Comparison of ENCODE assay signal across 11 cellular contexts in genomic region chr9:6716766-6717165, GRCh38. TPM values are rescaled to one million over a fixed set of nuclear protein-coding genes. Genes with fewer than 3 reads are reported as not detected.
DNase-seq lines count a peak whose midpoint lies in the region; ATAC-seq and TF ChIP-seq lines count a peak whose summit lies in the region.
"Had no signal": no experiment of that assay in that cellular context is flagged by ENCODE, and none has a peak within 500 bp of the region (broad histone marks: within the 10 kb centered on the region; RNA-seq: fewer than 3 reads in every experiment).

No MANE protein-coding gene starts in this region.

- TF ChIP-seq CTCF in heart right ventricle (IDR thresholded peaks at IDR 0.05): no peak

- H3K27me3 ChIP-seq in heart right ventricle (no peaks in the 10 kb centered on the region), thymus (ENCODE audit: control insufficient read depth, insufficient read depth) (no peaks in the 10 kb centered on the region)

- peaks cover 6% of the 10 kb centered on the region for H3K4me1 Mint-ChIP-seq in T-helper 2 cell treated with Interferon-gamma antibody and Interleukin-4, amounts not matched to agents 5 μg/mL and 100 μg/mL, for 36 hours (ENCODE audit: low read depth)
- H3K4me1 Mint-ChIP-seq: nephron had no signal

- peak overlapping the region; percentile 91 for H3K27ac Mint-ChIP-seq in T-helper 2 cell treated with Interferon-gamma antibody and Interleukin-4, amounts not matched to agents 5 μg/mL and 100 μg/mL, for 36 hours
- H3K27ac Mint-ChIP-seq: nephron had no signal

- DNase-seq in Right ventricle myocardium superior (peak; percentile 3), heart right ventricle (no peak), left colon (peak in 1 of 2 donors; percentile 19), NCI-H1092 treated with DMSO at 0.1 percent for 48 hours (lab: John Stamatoyannopoulos, UW) (no peak), NCI-H2107 treated with DMSO at 0.1 percent for 48 hours (lab: John Stamatoyannopoulos, UW; ENCODE audit: unreplicated experiment) (no peak), NCI-H187 (lab: John Stamatoyannopoulos, UW) (no peak)
- DNase-seq in T-helper 2 cell treated with Interferon-gamma antibody and Interleukin-4, amounts not matched to agents 5 μg/mL and 100 μg/mL, for 36 hours (ENCODE audit: low spot score): no peak
- DNase-seq: MV-4-11 had no signal

- H3K27ac ChIP-seq in heart right ventricle (no peak overlapping the region), thymus (ENCODE audit: low read depth) (peak overlapping the region; percentile 73)
- H3K27ac ChIP-seq: SK-N-MC had no signal

- ATAC-seq in Right ventricle myocardium superior (ENCODE audit: poor library complexity): no peak
- ATAC-seq in heart right ventricle: no peak
- ATAC-seq in left colon: peak; percentile 63

- intact Hi-C loops in Right ventricle myocardium superior (cut with DNase I) (no loop called here), heart right ventricle (cut with DNase I) (no loop called here), left colon (cut with DNase I, micrococcal nuclease) (no loop called here)

- no peaks in the 10 kb centered on the region for H3K9me3 Mint-ChIP-seq in T-helper 2 cell treated with Interferon-gamma antibody and Interleukin-4, amounts not matched to agents 5 μg/mL and 100 μg/mL, for 36 hours
- H3K9me3 Mint-ChIP-seq: nephron had no signal

- H3K36me3 ChIP-seq in heart right ventricle: no peaks in the 10 kb centered on the region
- H3K36me3 ChIP-seq in thymus (ENCODE audit: control insufficient read depth, insufficient read depth): no peaks in the 10 kb centered on the region

- peak overlapping the region in 2 of 10 donors; percentile 49 to 54 for H3K4me3 ChIP-seq in heart right ventricle
- peak overlapping the region; percentile 45 for H3K4me3 ChIP-seq in thymus (ENCODE audit: low read length)
- H3K4me3 ChIP-seq: SK-N-MC had no signal

- H3K9me3 ChIP-seq in heart right ventricle (no peaks in the 10 kb centered on the region), thymus (ENCODE audit: control insufficient read depth) (no peaks in the 10 kb centered on the region)

- peak overlapping the region; percentile 88 for H3K4me3 Mint-ChIP-seq in T-helper 2 cell treated with Interferon-gamma antibody and Interleukin-4, amounts not matched to agents 5 μg/mL and 100 μg/mL, for 36 hours
- H3K4me3 Mint-ChIP-seq: nephron had no signal

- peaks cover 0 to 6% (median 0%) of the 10 kb centered on the region in 9 donors for H3K4me1 ChIP-seq in heart right ventricle
- peaks cover 6% of the 10 kb centered on the region for H3K4me1 ChIP-seq in thymus (ENCODE audit: control insufficient read depth, insufficient read depth, low read length)

- H3K36me3 Mint-ChIP-seq in T-helper 2 cell treated with Interferon-gamma antibody and Interleukin-4, amounts not matched to agents 5 μg/mL and 100 μg/mL, for 36 hours (ENCODE audit: low read depth): no peaks in the 10 kb centered on the region

- WGBS in heart right ventricle, 2 donors: 91 to 92% methylated on average over 9 of the region's 9 CpGs
- 90% methylated on average over 9 of the region's 9 CpGs for WGBS in thymus

- peaks cover 2% of the 10 kb centered on the region for H3K27me3 Mint-ChIP-seq in T-helper 2 cell treated with Interferon-gamma antibody and Interleukin-4, amounts not matched to agents 5 μg/mL and 100 μg/mL, for 36 hours (ENCODE audit: low read depth)

RNA-seq across cellular contexts. Expression of gene KDM4C, which starts 41.0 kb away (rescaled TPM):
- total RNA-seq in Right ventricle myocardium superior (14.2 TPM), heart right ventricle (10 to 100 TPM; 12.2 to 18.2 (median 14.9) TPM), left colon (10 to 100 TPM; 42.3 to 55.6 TPM)
- polyA plus RNA-seq in heart right ventricle (1 to 10 TPM; 6.1 to 7.5 TPM), thymus (20.3 TPM)
